In the genomic region with DNA sequence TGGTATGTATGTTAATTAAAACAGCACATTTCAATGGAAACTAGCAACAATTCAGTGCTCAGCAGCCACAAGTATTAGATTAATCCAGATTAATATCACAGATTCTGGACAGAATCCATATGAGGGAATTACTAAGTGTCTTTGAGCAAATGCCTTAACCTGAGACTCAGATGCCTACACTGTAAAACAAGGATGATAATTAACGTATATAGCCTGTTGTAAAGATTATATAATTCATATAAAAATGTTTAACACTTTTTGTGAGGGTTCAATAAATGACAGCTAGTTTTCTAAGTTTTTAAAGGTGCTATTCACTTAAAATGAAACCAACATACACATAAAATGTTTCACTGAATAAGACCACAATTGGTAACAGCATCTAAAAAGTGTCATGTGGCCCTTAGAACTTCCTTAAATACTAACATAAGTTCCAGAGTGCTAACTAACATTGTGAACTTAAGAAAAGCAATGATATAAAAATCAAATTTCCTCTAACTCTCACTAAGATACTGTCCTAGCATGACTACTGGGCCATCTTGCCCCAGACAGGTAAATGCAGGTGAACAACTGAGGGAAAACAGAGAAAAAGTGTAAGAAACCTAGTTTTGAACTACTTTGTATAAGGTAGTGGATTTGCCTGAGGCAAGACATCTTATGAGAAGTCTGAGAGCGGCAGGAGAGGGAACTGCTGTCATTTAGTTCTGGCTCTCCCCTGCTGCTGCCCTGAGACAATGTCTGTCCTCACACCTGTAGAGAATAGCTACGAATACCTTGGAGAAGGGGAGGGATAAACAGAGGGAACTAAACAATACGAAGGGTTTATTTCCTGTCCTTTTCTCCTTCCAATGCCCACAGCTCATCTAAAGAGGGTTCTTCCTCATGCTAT, we compare ENCODE assay signal across 1 cellular context.
TF ChIP-seq lines count a peak whose summit lies in the region.

No MANE protein-coding gene starts in this region.

TF ChIP-seq in WTC11, 78 proteins besides CTCF, POLR2A, EP300 and RAD21 (continued from another document):
- TF ChIP-seq, protein P1, sequence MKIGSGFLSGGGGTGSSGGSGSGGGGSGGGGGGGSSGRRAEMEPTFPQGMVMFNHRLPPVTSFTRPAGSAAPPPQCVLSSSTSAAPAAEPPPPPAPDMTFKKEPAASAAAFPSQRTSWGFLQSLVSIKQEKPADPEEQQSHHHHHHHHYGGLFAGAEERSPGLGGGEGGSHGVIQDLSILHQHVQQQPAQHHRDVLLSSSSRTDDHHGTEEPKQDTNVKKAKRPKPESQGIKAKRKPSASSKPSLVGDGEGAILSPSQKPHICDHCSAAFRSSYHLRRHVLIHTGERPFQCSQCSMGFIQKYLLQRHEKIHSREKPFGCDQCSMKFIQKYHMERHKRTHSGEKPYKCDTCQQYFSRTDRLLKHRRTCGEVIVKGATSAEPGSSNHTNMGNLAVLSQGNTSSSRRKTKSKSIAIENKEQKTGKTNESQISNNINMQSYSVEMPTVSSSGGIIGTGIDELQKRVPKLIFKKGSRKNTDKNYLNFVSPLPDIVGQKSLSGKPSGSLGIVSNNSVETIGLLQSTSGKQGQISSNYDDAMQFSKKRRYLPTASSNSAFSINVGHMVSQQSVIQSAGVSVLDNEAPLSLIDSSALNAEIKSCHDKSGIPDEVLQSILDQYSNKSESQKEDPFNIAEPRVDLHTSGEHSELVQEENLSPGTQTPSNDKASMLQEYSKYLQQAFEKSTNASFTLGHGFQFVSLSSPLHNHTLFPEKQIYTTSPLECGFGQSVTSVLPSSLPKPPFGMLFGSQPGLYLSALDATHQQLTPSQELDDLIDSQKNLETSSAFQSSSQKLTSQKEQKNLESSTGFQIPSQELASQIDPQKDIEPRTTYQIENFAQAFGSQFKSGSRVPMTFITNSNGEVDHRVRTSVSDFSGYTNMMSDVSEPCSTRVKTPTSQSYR (CRISPR knock-in tag; IDR thresholded peaks at IDR 0.05), result no peak
- TF ChIP-seq CBFB (CRISPR knock-in tag; IDR thresholded peaks at IDR 0.05; ENCODE audit: low read depth) (no peak), EMX1 (CRISPR knock-in tag; IDR thresholded peaks at IDR 0.05) (no peak), MXD4 (CRISPR knock-in tag; IDR thresholded peaks at IDR 0.05; ENCODE audit: borderline replicate concordance) (no peak), RELA (CRISPR knock-in tag; IDR thresholded peaks at IDR 0.05; ENCODE audit: borderline replicate concordance) (no peak), JUN (CRISPR knock-in tag; IDR thresholded peaks at IDR 0.05) (no peak), MYBL2 (CRISPR knock-in tag; IDR thresholded peaks at IDR 0.05) (no peak), PRDM15 (CRISPR knock-in tag; IDR thresholded peaks at IDR 0.05) (no peak), ETV6 (CRISPR knock-in tag; IDR thresholded peaks at IDR 0.05) (no peak), ELF4 (CRISPR knock-in tag; IDR thresholded peaks at IDR 0.05; ENCODE audit: low read depth) (no peak)
- TF ChIP-seq, protein P2, sequence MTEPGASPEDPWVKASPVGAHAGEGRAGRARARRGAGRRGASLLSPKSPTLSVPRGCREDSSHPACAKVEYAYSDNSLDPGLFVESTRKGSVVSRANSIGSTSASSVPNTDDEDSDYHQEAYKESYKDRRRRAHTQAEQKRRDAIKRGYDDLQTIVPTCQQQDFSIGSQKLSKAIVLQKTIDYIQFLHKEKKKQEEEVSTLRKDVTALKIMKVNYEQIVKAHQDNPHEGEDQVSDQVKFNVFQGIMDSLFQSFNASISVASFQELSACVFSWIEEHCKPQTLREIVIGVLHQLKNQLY (CRISPR knock-in tag; IDR thresholded peaks at IDR 0.05), result no peak
TF ChIP-seq in WTC11: peak in this region for 0.
